ENCODE assay signal across 1 cellular context in the genomic region with DNA sequence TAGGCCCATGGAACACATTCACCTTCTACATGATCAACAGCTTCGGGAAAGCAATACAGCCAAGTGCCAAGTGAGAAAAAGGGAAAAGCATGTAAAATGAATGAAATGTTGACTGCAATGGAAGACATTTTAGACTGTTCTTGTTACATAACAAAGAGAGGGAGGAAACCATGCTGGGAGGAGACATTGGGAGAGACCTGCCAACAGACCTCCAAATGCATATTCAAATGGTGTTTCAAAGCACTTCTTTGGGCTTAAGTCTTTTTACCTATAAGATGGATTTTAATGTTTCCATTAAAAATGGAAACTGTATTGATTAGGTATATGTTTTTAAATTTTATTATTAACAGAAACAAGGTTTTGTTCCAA.
TF ChIP-seq lines count a peak whose summit lies in the region.

No MANE protein-coding gene starts in this region.

TF ChIP-seq in H1, 55 proteins besides CTCF, POLR2A, EP300 and RAD21:
- TF ChIP-seq, protein P1, sequence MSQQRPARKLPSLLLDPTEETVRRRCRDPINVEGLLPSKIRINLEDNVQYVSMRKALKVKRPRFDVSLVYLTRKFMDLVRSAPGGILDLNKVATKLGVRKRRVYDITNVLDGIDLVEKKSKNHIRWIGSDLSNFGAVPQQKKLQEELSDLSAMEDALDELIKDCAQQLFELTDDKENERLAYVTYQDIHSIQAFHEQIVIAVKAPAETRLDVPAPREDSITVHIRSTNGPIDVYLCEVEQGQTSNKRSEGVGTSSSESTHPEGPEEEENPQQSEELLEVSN (IDR thresholded peaks at IDR 0.05): no peak
- no peak for TF ChIP-seq SP2 (IDR thresholded peaks at IDR 0.05; ENCODE audit: low read length)
- TF ChIP-seq BACH1 (IDR thresholded peaks at IDR 0.05; ENCODE audit: low read length): no peak
- no peak for TF ChIP-seq NANOG (IDR thresholded peaks at IDR 0.05; ENCODE audit: insufficient read depth, low read depth, low read length, poor library complexity, severe bottlenecking)
